Comparison of ENCODE assay signal across 17 cellular contexts in the genomic region with DNA sequence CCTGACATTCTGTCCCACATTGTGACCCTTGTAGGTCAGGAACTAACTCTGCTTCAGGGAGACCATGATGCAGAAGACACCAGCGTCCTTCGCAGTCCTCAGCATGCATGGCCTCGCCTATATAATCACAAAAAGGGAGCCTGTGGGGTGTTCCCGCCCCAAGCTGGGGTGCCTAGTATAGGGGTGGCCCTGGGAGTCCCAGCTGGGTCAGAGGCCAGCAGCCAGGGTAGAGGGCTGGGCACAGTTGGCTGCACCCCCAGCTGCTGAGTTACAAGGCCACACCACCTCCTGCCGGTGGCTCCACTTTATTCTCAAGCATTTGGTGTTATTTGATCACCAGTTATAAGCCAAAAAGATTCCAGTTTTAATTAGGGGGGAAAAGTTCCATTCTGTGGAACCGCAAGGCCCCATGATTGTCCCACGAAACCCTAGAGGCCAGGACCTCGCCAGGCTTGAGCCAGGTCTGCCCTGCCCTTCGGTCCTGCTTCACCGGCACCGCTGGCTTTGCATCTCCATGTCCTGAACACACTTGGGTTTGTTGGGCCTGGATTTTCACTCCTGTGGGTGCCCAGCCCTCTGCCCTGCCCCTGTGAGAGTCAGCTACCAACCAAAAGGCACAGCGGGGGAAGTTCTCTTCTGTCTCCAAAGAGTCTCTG. TPM values are rescaled to one million over a fixed set of nuclear protein-coding genes. Genes with fewer than 3 reads are reported as not detected.
A peak's percentile ranks its signal among the peaks of the same experiment; 100 is the strongest.
DNase-seq lines count a peak whose midpoint lies in the region; ATAC-seq, FAIRE-seq and TF ChIP-seq lines count a peak whose summit lies in the region.
"Had no signal": no experiment of that assay in that cellular context is flagged by ENCODE, and none has a peak within 500 bp of the region (broad histone marks: within the 10 kb centered on the region; RNA-seq: fewer than 3 reads in every experiment).

No MANE protein-coding gene starts in this region.

- H3K79me2 ChIP-seq in H1 (ENCODE audit: control insufficient read depth in 1 of 2, insufficient read depth in 2 of 2, low read length in 2 of 2), result no peaks in the 10 kb centered on the region
- no peaks in the 10 kb centered on the region for H3K79me2 ChIP-seq in trophoblast cell (ENCODE audit: control insufficient read depth, insufficient read depth, low read length, poor library complexity)

- CTCF ChIA-PET in IMR-90 (lab: Yijun Ruan, JAX), result no interaction called here
- CTCF ChIA-PET in H1 (lab: Charles Lee; ENCODE audit: partially characterized antibody), result interaction anchor here (0.9 to 2.2 kb wide), 8 partner anchors 9 to 84 kb away, joined by 3 to 10 read pairs (median 4); no protein-coding TSS in a partner anchor

- H4K91ac ChIP-seq in IMR-90 (ENCODE audit: insufficient read depth, low read depth, low read length), result no peak overlapping the region
- peak overlapping the region; percentile 70 for H4K91ac ChIP-seq in H1 (replicated peaks; ENCODE audit: insufficient read length, low read length)
- H4K91ac ChIP-seq in trophoblast cell (ENCODE audit: low read depth, low read length), result peak overlapping the region; percentile 58

- no peak overlapping the region for H4K5ac ChIP-seq in IMR-90 (ENCODE audit: low read depth, low read length)
- H4K5ac ChIP-seq in H1 (ENCODE audit: insufficient read length, low read depth, low read length), result no peak overlapping the region

- H4K20me1 ChIP-seq in IMR-90 (ENCODE audit: insufficient read depth, low read length), result no peaks in the 10 kb centered on the region
- H4K20me1 ChIP-seq in H1 (replicated peaks in 1 of 2; ENCODE audit: control insufficient read depth in 1 of 2, insufficient read depth in 2 of 2, low read length in 2 of 2), result no peaks in the 10 kb centered on the region

- no peak for TF ChIP-seq CTCF in IMR-90 (conservative IDR thresholded peaks at IDR 0.05; ENCODE audit: low read depth, low read length)
- TF ChIP-seq CTCF in H1 (IDR thresholded peaks at IDR 0.05; ENCODE audit: control extremely low read depth in 1 of 3, insufficient read depth in 1 of 3, low read depth in 1 of 3, low read length in 3 of 3), result no peak
- TF ChIP-seq CTCF in omental fat pad (IDR thresholded peaks at IDR 0.05), result no peak
- no peak for TF ChIP-seq CTCF in GM20000 (IDR thresholded peaks at IDR 0.05; ENCODE audit: extremely low read depth, missing control alignments)

- H4K12ac ChIP-seq in trophoblast cell (ENCODE audit: low read depth, low read length), result no peak overlapping the region

- no peaks in the 10 kb centered on the region for H3K27me3 ChIP-seq in IMR-90 (ENCODE audit: control insufficient read depth, insufficient read depth, low read length)
- H3K27me3 ChIP-seq in H1 (replicated peaks in 1 of 4; ENCODE audit: control insufficient read depth in 3 of 4, extremely low read depth in 1 of 4, insufficient read depth in 3 of 4, low read length in 3 of 4), result no peaks in the 10 kb centered on the region
- no peaks in the 10 kb centered on the region for H3K27me3 ChIP-seq in trophoblast cell (ENCODE audit: insufficient read depth, low read length)

- H2AK9ac ChIP-seq in IMR-90 (replicated peaks; ENCODE audit: low read depth, low read length, poor library complexity), result no peak overlapping the region

- H2AFZ ChIP-seq in IMR-90 (replicated peaks; ENCODE audit: low read length, poor library complexity) (no peak overlapping the region), H1 (ENCODE audit: low read length) (no peak overlapping the region), trophoblast cell (ENCODE audit: insufficient read depth, low read length, poor library complexity) (no peak overlapping the region)

- H3K18ac ChIP-seq in IMR-90 (ENCODE audit: low read depth, low read length) (no peak overlapping the region), H1 (ENCODE audit: extremely low read depth, low read length) (no peak overlapping the region), trophoblast cell (ENCODE audit: low read length) (no peak overlapping the region)

- H2BK5ac ChIP-seq in IMR-90 (ENCODE audit: low read depth, low read length, poor library complexity, severe bottlenecking) (no peak overlapping the region), H1 (ENCODE audit: low read depth, low read length) (peak overlapping the region; percentile 68; the same call in 1 of the 2 replicates), trophoblast cell (ENCODE audit: low read depth, low read length, poor library complexity) (no peak overlapping the region)

- POLR2A ChIA-PET in IMR-90 (lab: Charles Lee; ENCODE audit: unreplicated experiment), result no interaction called here
- POLR2A ChIA-PET in H1 (lab: Charles Lee; ENCODE audit: partially characterized antibody), result interaction anchor here (1.1 to 4.6 kb wide), 5 partner anchors 11 to 27 kb away, joined by 4 to 27 read pairs (median 4); no protein-coding TSS in a partner anchor

- ATAC-seq in IMR-90 (ENCODE audit: low read depth) (no peak), omental fat pad (ENCODE audit: low FRiP score) (no peak)
- ATAC-seq: activated T-cell treated with anti-CD3 and anti-CD28 coated beads, Interleukin-2, amount 50 U/mL, for 72 hours had no signal

- dilution Hi-C loops in IMR-90 (cut with HindIII; ENCODE audit: low sequenced_read_pairs, unreplicated experiment), result no loop called here

- no peak overlapping the region for H3K14ac ChIP-seq in IMR-90 (replicated peaks; ENCODE audit: low read depth, low read length)
- H3K14ac ChIP-seq in H1 (ENCODE audit: insufficient read length), result no peak overlapping the region
- no peak overlapping the region for H3K14ac ChIP-seq in trophoblast cell (ENCODE audit: low read length)

- no peak overlapping the region for H4K8ac ChIP-seq in IMR-90 (ENCODE audit: low read depth in 2 of 2, low read length in 2 of 2)
- no peak overlapping the region for H4K8ac ChIP-seq in H1 (ENCODE audit: extremely low read depth, insufficient read depth, low read length)
- no peak overlapping the region for H4K8ac ChIP-seq in trophoblast cell (ENCODE audit: low read depth, low read length)

- peak; percentile 14 for DNase-seq in D341Med (ENCODE audit: low spot score)
- no peak for DNase-seq in IMR-90
- peak in 1 of 2 experiments; percentile 45 for DNase-seq in H1 (ENCODE audit: low read depth in 1 of 2, low spot score in 2 of 2)
- no peak for DNase-seq in trophoblast cell
- DNase-seq in omental fat pad (ENCODE audit: low spot score), result no peak
- no peak for DNase-seq in NCI-H128 (lab: John Stamatoyannopoulos, UW; ENCODE audit: unreplicated experiment)
- no peak for DNase-seq in GM20000 (ENCODE audit: low spot score)
- DNase-seq: activated CD4-positive, alpha-beta T cell treated with anti-CD3 and anti-CD28 coated beads for 4 hours; activated T-cell treated with anti-CD3 and anti-CD28 coated beads, Interleukin-2, amount 50 U/mL, for 72 hours; AML-193; Calu3; GF-D8; NCI-H2029; NCI-H510A treated with DMSO at 0.1 percent for 48 hours; nephron progenitor cell had no signal

- no peaks in the 10 kb centered on the region for H3K9me3 ChIP-seq in IMR-90 (ENCODE audit: control insufficient read depth, insufficient read depth, low read length)
- H3K9me3 ChIP-seq in H1 (ENCODE audit: insufficient read depth in 2 of 2, low read depth in 1 of 2, low read length in 1 of 2), result no peaks in the 10 kb centered on the region
- no peaks in the 10 kb centered on the region for H3K9me3 ChIP-seq in trophoblast cell (ENCODE audit: insufficient read depth, low read depth, low read length)

- H3K4ac ChIP-seq in IMR-90 (ENCODE audit: low read depth, low read length) (no peak overlapping the region), H1 (replicated peaks; ENCODE audit: insufficient read length, low read depth, low read length) (no peak overlapping the region), trophoblast cell (ENCODE audit: low read depth, low read length) (no peak overlapping the region)

- TF ChIP-seq EP300 in H1 (IDR thresholded peaks at IDR 0.05; ENCODE audit: borderline replicate concordance in 1 of 2, low read depth in 2 of 2, low read length in 2 of 2), result no peak

- H2BK12ac ChIP-seq in H1 (ENCODE audit: low read depth, low read length) (no peak overlapping the region; the same call in 1 of the 2 replicates), trophoblast cell (ENCODE audit: low read length) (peak overlapping the region; percentile 42)

- intact Hi-C loops in IMR-90 (cut with micrococcal nuclease), result no loop called here

- H2BK120ac ChIP-seq in IMR-90 (ENCODE audit: low read depth, low read length) (no peak overlapping the region), H1 (replicated peaks; ENCODE audit: low read depth, low read length) (no peak overlapping the region), trophoblast cell (ENCODE audit: insufficient read depth, low read length, poor library complexity) (no peak overlapping the region)

- H3K4me1 ChIP-seq in IMR-90 (ENCODE audit: control insufficient read depth, insufficient read depth, low read length) (no peaks in the 10 kb centered on the region), H1 (replicated peaks in 1 of 4; ENCODE audit: control insufficient read depth in 3 of 4, insufficient read depth in 4 of 4, low read length in 3 of 4) (peaks cover 0 to 7% (median 4%) of the 10 kb centered on the region in 4 experiments; a peak in 4 of 7 replicates), trophoblast cell (ENCODE audit: control insufficient read depth in 1 of 2, insufficient read depth in 2 of 2, low read length in 2 of 2) (no peaks in the 10 kb centered on the region)

- in situ Hi-C loops in IMR-90 (cut with MboI; ENCODE audit: low sequenced_read_pairs), result no loop called here

- 100% methylated on average over 2 of the region's 12 CpGs; no CpG with 5 or more reads in 1 of the 2 experiments for WGBS in IMR-90 (ENCODE audit: extremely low coverage in 2 of 2, insufficient read length in 1 of 2), 2 experiments
- 88% methylated on average over 12 of the region's 12 CpGs; no CpG with 5 or more reads in 1 of the 2 experiments for WGBS in H1 (ENCODE audit: extremely low coverage in 1 of 2, insufficient coverage in 1 of 2, insufficient read length in 1 of 2, insufficient replicate concordance in 2 of 2, low coverage in 1 of 2, low lambda C conversion rate in 2 of 2, missing lambda C conversion rate in 1 of 2), 2 experiments
- WGBS in trophoblast cell (ENCODE audit: extremely low coverage, insufficient coverage, insufficient read length), result no CpG with 5 or more reads among the region's 12 CpGs

- H3K4me3 ChIP-seq in IMR-90 (ENCODE audit: insufficient read depth, low read depth, low read length) (no peak overlapping the region), H1 (ENCODE audit: extremely low read depth in 1 of 4, insufficient read depth in 2 of 4, low read depth in 3 of 4, low read length in 4 of 4) (no peak overlapping the region), trophoblast cell (ENCODE audit: low read depth, low read length) (no peak overlapping the region)

- H3K4me2 ChIP-seq in IMR-90 (ENCODE audit: low read depth, low read length) (no peak overlapping the region), H1 (ENCODE audit: insufficient read depth in 1 of 2, low read depth in 2 of 2, low read length in 2 of 2) (no peak overlapping the region), trophoblast cell (ENCODE audit: low read length) (no peak overlapping the region)

- H3K23me2 ChIP-seq in H1 (ENCODE audit: low read depth, low read length), result no peaks in the 10 kb centered on the region

- peaks cover 1% of the 10 kb centered on the region; the same call in 1 of the 2 replicates for H3K36me3 ChIP-seq in IMR-90 (ENCODE audit: control insufficient read depth, insufficient read depth, low read length)
- no peaks in the 10 kb centered on the region for H3K36me3 ChIP-seq in H1 (ENCODE audit: control insufficient read depth in 2 of 4, insufficient read depth in 4 of 4, low read length in 3 of 4)
- H3K36me3 ChIP-seq in trophoblast cell (ENCODE audit: control insufficient read depth in 1 of 2, insufficient read depth in 2 of 2, low read length in 2 of 2), result no peaks in the 10 kb centered on the region

- H2AK5ac ChIP-seq in IMR-90 (ENCODE audit: low read depth, low read length) (0 out of 2 replicates have a peak overlapping the region, but pooled peaks have one; percentile 30), H1 (ENCODE audit: low read depth, low read length) (no peak overlapping the region; the same call in 1 of the 2 replicates), trophoblast cell (ENCODE audit: low read length) (peak overlapping the region; percentile 73)

- H3K79me1 ChIP-seq in IMR-90 (ENCODE audit: low read depth in 1 of 2, low read length in 2 of 2) (no peaks in the 10 kb centered on the region), H1 (ENCODE audit: low read depth, low read length) (no peaks in the 10 kb centered on the region; the same call in 1 of the 2 replicates), trophoblast cell (ENCODE audit: low read length) (peaks cover 2% of the 10 kb centered on the region)

- no peak overlapping the region for H2BK15ac ChIP-seq in IMR-90 (ENCODE audit: low read depth, low read length)
- H2BK15ac ChIP-seq in H1 (ENCODE audit: low read length), result peak overlapping the region; percentile 92; the same call in 1 of the 2 replicates

- BruUV-seq in IMR-90 (replicated peaks; lab: Mats Ljungman, UMichigan), result no TSS peak

- H2BK20ac ChIP-seq in IMR-90 (ENCODE audit: low read depth, low read length), result no peak overlapping the region
- 0 out of 2 replicates have a peak overlapping the region, but pooled peaks have one; percentile 48 for H2BK20ac ChIP-seq in H1 (ENCODE audit: low read length)

- H3K56ac ChIP-seq in IMR-90 (ENCODE audit: extremely low read depth, insufficient read depth, low read length) (no peak overlapping the region), H1 (replicated peaks; ENCODE audit: insufficient read length, low read depth, low read length) (no peak overlapping the region)

- H3K23ac ChIP-seq in IMR-90 (ENCODE audit: low read depth, low read length) (no peak overlapping the region), H1 (ENCODE audit: insufficient read length) (no peak overlapping the region), trophoblast cell (ENCODE audit: low read length) (no peak overlapping the region)

- TF ChIP-seq RAD21 in IMR-90 (IDR thresholded peaks at IDR 0.05; ENCODE audit: low read length) (no peak), H1 (IDR thresholded peaks at IDR 0.05 in 1 of 2, conservative IDR thresholded peaks at IDR 0.05 in 1 of 2; ENCODE audit: low read depth in 2 of 2, low read length in 2 of 2) (no peak)

- H3K27ac ChIP-seq in IMR-90 (ENCODE audit: insufficient read depth, low read length) (no peak overlapping the region), H1 (ENCODE audit: low read depth, low read length) (no peak overlapping the region), trophoblast cell (ENCODE audit: low read depth, low read length) (no peak overlapping the region)

- H3K9me1 ChIP-seq in IMR-90 (ENCODE audit: insufficient read depth, low read length), result 0 out of 2 replicates have a peak, but pooled peaks cover 2% of the 10 kb centered on the region

- no peak for TF ChIP-seq POLR2A in IMR-90 (IDR thresholded peaks at IDR 0.05; ENCODE audit: low read depth, low read length)
- TF ChIP-seq POLR2A in H1 (IDR thresholded peaks at IDR 0.05; ENCODE audit: control extremely low read depth in 1 of 2, low read depth in 2 of 2, low read length in 2 of 2), result no peak

- H3K9ac ChIP-seq in IMR-90 (ENCODE audit: low read depth, low read length) (no peak overlapping the region), H1 (replicated peaks in 1 of 4; ENCODE audit: extremely low read depth in 1 of 4, low read depth in 3 of 4, low read length in 3 of 4) (no peak overlapping the region), trophoblast cell (ENCODE audit: low read length) (no peak overlapping the region)

- no peak for FAIRE-seq in H1 (lab: Jason Lieb, UNC)
- FAIRE-seq: frontal cortex, GM12892 had no signal

RNA-seq across cellular contexts. Expression of gene GNB1L, which starts 15.0 kb away (rescaled TPM):
- 1.7 and 2.5 TPM in 2 replicates for total RNA-seq in IMR-90 (2012; rRNA removed)
- polyA plus RNA-seq in IMR-90 (2012; rRNA removed), result 4.4 and 5.5 TPM in 2 replicates
- polyA plus RNA-seq in IMR-90 (2012; cell fraction: cytosol; rRNA removed), result 5.3 and 8.3 TPM in 2 replicates
- polyA plus RNA-seq in IMR-90 (2012; cell fraction: nucleus; rRNA removed; ENCODE audit: low replicate concordance), result 3.5 and 12.3 TPM in 2 replicates
- total RNA-seq in H1 (2021; fragmentation: NEBNext Ultra II Directional; extraction: Animal tissue kit (Norgen Biotek cat#: 25700)), result 14.3 and 15.6 TPM in 2 replicates
- polyA plus RNA-seq in H1 (2011; rRNA removed), result 14.0 and 23.2 TPM in 2 replicates
- 17.3 TPM for polyA plus RNA-seq in H1 (2011; cell fraction: cytosol; rRNA removed)
- 21.9 TPM for polyA plus RNA-seq in H1 (2011; cell fraction: nucleus; rRNA removed)
- polyA plus RNA-seq in H1 (2012, experiment 1 of 2), result 9.1 to 18.9 TPM (median 16.9 TPM) in 4 replicates
- 14.8 TPM for polyA plus RNA-seq in H1 (2012, experiment 2 of 2)
- 5.8 TPM for polyA plus RNA-seq in H1 (2013, experiment 1 of 2)
- 5.3 TPM for polyA plus RNA-seq in H1 (2013, experiment 2 of 2)
- 3.8 and 4.5 TPM in 2 replicates for polyA minus RNA-seq in H1 (2011; rRNA and poly(A)+ RNA removed)
- polyA minus RNA-seq in H1 (2011; cell fraction: cytosol; rRNA and poly(A)+ RNA removed), result 6.1 TPM
- polyA minus RNA-seq in H1 (2011; cell fraction: nucleus; rRNA and poly(A)+ RNA removed), result 5.6 TPM
- polyA plus RNA-seq in trophoblast cell (2013), result 10.4 and 11.5 TPM in 2 replicates
- total RNA-seq in omental fat pad, result 1 to 10 TPM; 4.3 to 7.6 (median 6.1) TPM

RNA-seq across cellular contexts. Expression of gene RTL10, which starts 15.0 kb away (rescaled TPM):
- total RNA-seq in IMR-90 (2012; rRNA removed) (8.6 TPM in 2 replicates), omental fat pad (10 to 100 TPM in 3 of 4 donors, 1 to 10 TPM in 1; 7.6 to 12.6 (median 10.4) TPM)
- polyA plus RNA-seq in IMR-90 (2012; rRNA removed) (12.1 and 14.0 TPM in 2 replicates), H1 (2011; rRNA removed) (11.5 and 15.5 TPM in 2 replicates)
- polyA plus RNA-seq in IMR-90 (2012; cell fraction: cytosol; rRNA removed), result 8.4 and 9.2 TPM in 2 replicates
- 24.4 and 41.2 TPM in 2 replicates for polyA plus RNA-seq in IMR-90 (2012; cell fraction: nucleus; rRNA removed; ENCODE audit: low replicate concordance)
- total RNA-seq in H1 (2021; fragmentation: NEBNext Ultra II Directional; extraction: Animal tissue kit (Norgen Biotek cat#: 25700)), result 16.1 and 18.8 TPM in 2 replicates
- polyA plus RNA-seq in H1 (2011; cell fraction: cytosol; rRNA removed), result 9.8 TPM
- 21.7 TPM for polyA plus RNA-seq in H1 (2011; cell fraction: nucleus; rRNA removed)
- polyA plus RNA-seq in H1 (2012, experiment 1 of 2), result 9.6 to 13.3 TPM (median 12.3 TPM) in 4 replicates
- 9.3 TPM for polyA plus RNA-seq in H1 (2012, experiment 2 of 2)
- polyA plus RNA-seq in H1 (2013, experiment 1 of 2), result 7.9 TPM
- polyA plus RNA-seq in H1 (2013, experiment 2 of 2), result 7.7 TPM
- polyA minus RNA-seq in H1 (2011; rRNA and poly(A)+ RNA removed), result 32.1 and 33.6 TPM in 2 replicates
- polyA minus RNA-seq in H1 (2011; cell fraction: cytosol; rRNA and poly(A)+ RNA removed), result 10.3 TPM
- 21.5 TPM for polyA minus RNA-seq in H1 (2011; cell fraction: nucleus; rRNA and poly(A)+ RNA removed)
- 10.8 and 11.6 TPM in 2 replicates for polyA plus RNA-seq in trophoblast cell (2013)
